1 cellular context compared by ENCODE assay signal in the genomic region with DNA sequence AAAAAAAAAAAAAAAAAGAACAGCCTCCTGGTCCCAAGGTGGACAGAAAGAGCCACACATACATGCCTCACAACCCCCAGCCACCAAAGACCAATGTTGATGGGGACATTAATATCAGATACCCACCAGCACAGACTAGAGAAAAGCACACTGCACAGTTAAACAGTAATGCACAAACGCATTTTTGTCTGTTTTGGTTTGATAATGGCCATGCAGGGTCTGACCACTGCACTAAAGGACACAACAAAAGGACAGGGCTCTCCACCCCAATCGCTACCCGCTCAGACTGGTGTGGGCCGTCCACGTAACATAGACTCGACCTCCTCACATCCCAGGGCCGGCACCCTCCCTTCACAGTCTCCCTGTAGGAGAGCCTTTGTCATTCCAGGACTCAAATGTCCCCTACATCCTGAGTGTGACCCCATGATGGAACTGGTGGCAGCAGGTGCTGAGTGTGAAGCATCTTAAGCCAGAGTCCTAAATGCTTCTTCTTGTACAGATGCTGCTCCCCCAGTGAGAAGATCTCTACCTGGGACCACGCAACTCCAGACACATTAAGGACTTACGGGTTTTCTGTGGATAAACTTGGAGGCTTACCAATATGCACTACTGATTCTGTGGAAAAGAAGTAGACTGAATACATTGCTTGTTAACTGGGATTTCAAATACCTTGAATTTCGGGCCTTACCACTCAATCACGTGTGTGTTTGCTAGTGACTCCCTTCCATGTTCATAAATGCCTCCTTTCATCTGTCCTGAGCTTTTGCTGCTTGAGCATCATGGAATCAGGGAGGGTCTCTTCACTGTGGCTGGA.
TF ChIP-seq lines count a peak whose summit lies in the region.

No MANE protein-coding gene starts in this region.

TF ChIP-seq in SK-N-SH treated with all-trans-retinoic acid at 6 μM for 48 hours, 23 proteins besides CTCF, POLR2A, EP300 and RAD21:
- TF ChIP-seq, protein P1, sequence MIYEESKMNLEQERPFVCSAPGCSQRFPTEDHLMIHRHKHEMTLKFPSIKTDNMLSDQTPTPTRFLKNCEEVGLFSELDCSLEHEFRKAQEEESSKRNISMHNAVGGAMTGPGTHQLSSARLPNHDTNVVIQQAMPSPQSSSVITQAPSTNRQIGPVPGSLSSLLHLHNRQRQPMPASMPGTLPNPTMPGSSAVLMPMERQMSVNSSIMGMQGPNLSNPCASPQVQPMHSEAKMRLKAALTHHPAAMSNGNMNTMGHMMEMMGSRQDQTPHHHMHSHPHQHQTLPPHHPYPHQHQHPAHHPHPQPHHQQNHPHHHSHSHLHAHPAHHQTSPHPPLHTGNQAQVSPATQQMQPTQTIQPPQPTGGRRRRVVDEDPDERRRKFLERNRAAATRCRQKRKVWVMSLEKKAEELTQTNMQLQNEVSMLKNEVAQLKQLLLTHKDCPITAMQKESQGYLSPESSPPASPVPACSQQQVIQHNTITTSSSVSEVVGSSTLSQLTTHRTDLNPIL (CRISPR knock-in tag; IDR thresholded peaks at IDR 0.05; ENCODE audit: low read depth), result no peak
- TF ChIP-seq, protein P2, sequence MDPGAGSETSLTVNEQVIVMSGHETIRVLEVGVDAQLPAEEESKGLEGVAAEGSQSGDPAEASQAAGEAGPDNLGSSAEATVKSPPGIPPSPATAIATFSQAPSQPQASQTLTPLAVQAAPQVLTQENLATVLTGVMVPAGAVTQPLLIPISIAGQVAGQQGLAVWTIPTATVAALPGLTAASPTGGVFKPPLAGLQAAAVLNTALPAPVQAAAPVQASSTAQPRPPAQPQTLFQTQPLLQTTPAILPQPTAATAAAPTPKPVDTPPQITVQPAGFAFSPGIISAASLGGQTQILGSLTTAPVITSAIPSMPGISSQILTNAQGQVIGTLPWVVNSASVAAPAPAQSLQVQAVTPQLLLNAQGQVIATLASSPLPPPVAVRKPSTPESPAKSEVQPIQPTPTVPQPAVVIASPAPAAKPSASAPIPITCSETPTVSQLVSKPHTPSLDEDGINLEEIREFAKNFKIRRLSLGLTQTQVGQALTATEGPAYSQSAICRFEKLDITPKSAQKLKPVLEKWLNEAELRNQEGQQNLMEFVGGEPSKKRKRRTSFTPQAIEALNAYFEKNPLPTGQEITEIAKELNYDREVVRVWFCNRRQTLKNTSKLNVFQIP (CRISPR knock-in tag; IDR thresholded peaks at IDR 0.05; ENCODE audit: borderline replicate concordance, low read depth), result no peak
- TF ChIP-seq ZNF8 (CRISPR knock-in tag; IDR thresholded peaks at IDR 0.05) (no peak), TOX (CRISPR knock-in tag; IDR thresholded peaks at IDR 0.05; ENCODE audit: borderline replicate concordance) (no peak), ZC3H10 (CRISPR knock-in tag; IDR thresholded peaks at IDR 0.05) (no peak), PPARA (CRISPR knock-in tag; IDR thresholded peaks at IDR 0.05; ENCODE audit: borderline replicate concordance) (no peak)
